In genomic region chr12:38883629-38884134, GRCh38 we compare ENCODE assay signal across 20 cellular contexts.
"Had no signal": no experiment of that assay in that cellular context is flagged by ENCODE, and none has a peak within 500 bp of the region (broad histone marks: within the 10 kb centered on the region; RNA-seq: fewer than 3 reads in every experiment).

No MANE protein-coding gene starts in this region.

- H3K36me3 Mint-ChIP-seq: memory B cell, naive B cell had no signal

- DNase-seq: cerebellar nuclear complex; effector memory CD8-positive, alpha-beta T cell; esophagus squamous epithelium; foreskin fibroblast; glutamatergic neuron; left colon; lower lobe of right lung; naive B cell; small intestine; stimulated activated CD4-positive, alpha-beta T cell treated with anti-CD3 and anti-CD28 coated beads, Interleukin-12 subunit alpha, Interleukin-12 subunit beta, amount 100 ng/mL, for 4 hours; stimulated activated naive CD4-positive, alpha-beta T cell treated with Interleukin-2 at 50 U/mL for 16 hours; trophoblast cell had no signal

- H3K79me2 ChIP-seq: parathyroid adenoma had no signal

- H3K27ac Mint-ChIP-seq: dendritic cell treated with granulocyte-macrophage colony-stimulating factor and Interleukin-4, amounts not matched to agents 40 ng/mL and 50 ng/mL, for 4 days; effector memory CD8-positive, alpha-beta T cell; memory B cell; nephron had no signal

- H3K27ac ChIP-seq: esophagus squamous epithelium, gastroesophageal sphincter, lower lobe of right lung, parathyroid adenoma, prostate gland had no signal

- H3K4me3 ChIP-seq: esophagus squamous epithelium, gastroesophageal sphincter, lower lobe of right lung, prostate gland had no signal

- ATAC-seq: effector memory CD8-positive, alpha-beta T cell; gastroesophageal sphincter; left colon; lower lobe of right lung had no signal

- H3K9ac ChIP-seq: parathyroid adenoma had no signal

- H3K36me3 ChIP-seq: esophagus squamous epithelium, gastroesophageal sphincter, lower lobe of right lung, prostate gland had no signal

- H3K27me3 ChIP-seq: esophagus squamous epithelium, gastroesophageal sphincter had no signal

- FAIRE-seq: colon, keratinocyte, small intestine had no signal

- H3K9me3 Mint-ChIP-seq: effector memory CD8-positive, alpha-beta T cell; naive B cell had no signal

- H3K4me1 Mint-ChIP-seq: memory B cell, naive B cell, nephron had no signal

- H3K27me3 Mint-ChIP-seq: dendritic cell treated with granulocyte-macrophage colony-stimulating factor and Interleukin-4, amounts not matched to agents 40 ng/mL and 50 ng/mL, for 4 days; effector memory CD8-positive, alpha-beta T cell; memory B cell; naive B cell had no signal

- H3K9me3 ChIP-seq: esophagus squamous epithelium, prostate gland had no signal

- H3K4me3 Mint-ChIP-seq: dendritic cell treated with granulocyte-macrophage colony-stimulating factor and Interleukin-4, amounts not matched to agents 40 ng/mL and 50 ng/mL, for 4 days; effector memory CD8-positive, alpha-beta T cell; memory B cell; naive B cell; nephron had no signal

- H3K4me1 ChIP-seq: esophagus squamous epithelium, parathyroid adenoma, prostate gland had no signal

- H2AFZ ChIP-seq: parathyroid adenoma had no signal
